In the genomic region with DNA sequence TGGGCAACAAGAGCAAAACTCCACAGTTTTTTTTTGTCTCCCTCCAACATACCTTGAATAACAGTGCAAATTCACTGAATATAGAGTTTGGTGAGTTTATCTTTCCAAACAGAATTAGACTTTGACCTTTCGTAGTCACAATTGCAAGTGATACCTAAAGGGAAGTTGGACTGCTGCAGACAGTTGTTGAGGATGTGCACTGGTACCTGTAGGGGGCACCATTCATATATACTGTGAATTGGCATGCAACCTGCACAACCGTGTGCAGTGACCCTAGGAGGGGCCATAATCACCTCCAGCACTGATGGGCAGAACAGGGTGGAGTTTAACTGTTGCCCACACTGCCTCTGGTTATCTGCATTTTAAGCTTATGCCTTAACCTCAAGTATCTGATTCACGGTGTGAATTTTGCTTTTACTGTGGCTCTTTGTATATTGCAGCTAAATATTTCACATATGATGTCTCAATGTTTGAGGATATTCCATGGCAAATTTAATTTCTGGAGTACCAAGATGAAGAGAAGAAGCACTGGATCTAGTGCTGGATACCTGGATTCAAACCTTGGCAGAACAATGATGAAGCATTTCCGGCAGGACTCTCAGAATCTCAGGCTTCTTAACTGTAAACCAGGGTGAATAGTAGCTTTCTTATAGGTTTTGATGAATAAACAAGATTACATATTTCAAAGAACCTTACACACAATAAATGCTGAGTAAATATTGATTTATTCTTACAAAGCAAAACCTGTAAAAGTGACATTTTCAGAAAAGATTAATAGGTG, we compare ENCODE assay signal across 9 cellular contexts.
DNase-seq lines count a peak whose midpoint lies in the region; ATAC-seq and TF ChIP-seq lines count a peak whose summit lies in the region.
"Had no signal": no experiment of that assay in that cellular context is flagged by ENCODE, and none has a peak within 500 bp of the region (broad histone marks: within the 10 kb centered on the region; RNA-seq: fewer than 3 reads in every experiment).

No MANE protein-coding gene starts in this region.

- no peaks in the 10 kb centered on the region for H3K9me3 ChIP-seq in iPS DF 6.9 (ENCODE audit: control insufficient read depth, insufficient read depth, low read length)

- peak; percentile 77 for TF ChIP-seq CTCF in HFFc6 (IDR thresholded peaks at IDR 0.05)

- no CpG with 5 or more reads among the region's 4 CpGs for WGBS in iPS DF 6.9 (ENCODE audit: insufficient coverage, insufficient read length)

- H3K27ac Mint-ChIP-seq in activated CD4-positive, alpha-beta T cell treated with anti-CD3 and anti-CD28 coated beads, Interleukin-2, amount 10 ng/mL, durations not matched to agents 7 days and 5 days, result no peak overlapping the region
- H3K27ac Mint-ChIP-seq in HFFc6, result no peak overlapping the region
- H3K27ac Mint-ChIP-seq: activated naive CD4-positive, alpha-beta T cell treated with anti-CD3 and anti-CD28 coated beads, Interleukin-2, amount 50 U/mL, for 72 hours had no signal

- no peak for ATAC-seq in HG02973 (IDR thresholded peaks at IDR 0.05; ENCODE audit: unreplicated experiment)

- H3K4me1 ChIP-seq in iPS DF 6.9 (ENCODE audit: control insufficient read depth, insufficient read depth, low read length), result no peaks in the 10 kb centered on the region

- no peak overlapping the region for H3K4me3 Mint-ChIP-seq in activated CD4-positive, alpha-beta T cell treated with anti-CD3 and anti-CD28 coated beads, Interleukin-2, amount 10 ng/mL, durations not matched to agents 7 days and 5 days
- no peak overlapping the region for H3K4me3 Mint-ChIP-seq in HFFc6

- no peaks in the 10 kb centered on the region for H3K27me3 ChIP-seq in iPS DF 6.9 (ENCODE audit: control insufficient read depth, insufficient read depth, low read length)

- CTCF ChIA-PET in activated CD4-positive, alpha-beta T cell treated with anti-CD3 and anti-CD28 coated beads, Interleukin-2, amount 10 ng/mL, durations not matched to agents 7 days and 5 days (lab: Charles Lee), result interaction anchor here (1.1 to 1.5 kb wide), 2 partner anchors 19 to 200 kb away, joined by 4 read pairs; no protein-coding TSS in a partner anchor

- no peaks in the 10 kb centered on the region for H3K4me1 Mint-ChIP-seq in activated CD4-positive, alpha-beta T cell treated with anti-CD3 and anti-CD28 coated beads, Interleukin-2, amount 10 ng/mL, durations not matched to agents 7 days and 5 days
- H3K4me1 Mint-ChIP-seq in HFFc6 (ENCODE audit: low read depth), result no peaks in the 10 kb centered on the region

- no peaks in the 10 kb centered on the region for H3K9me3 Mint-ChIP-seq in activated CD4-positive, alpha-beta T cell treated with anti-CD3 and anti-CD28 coated beads, Interleukin-2, amount 10 ng/mL, durations not matched to agents 7 days and 5 days
- no peaks in the 10 kb centered on the region for H3K9me3 Mint-ChIP-seq in HFFc6
- H3K9me3 Mint-ChIP-seq: activated naive CD4-positive, alpha-beta T cell treated with anti-CD3 and anti-CD28 coated beads, Interleukin-2, amount 50 U/mL, for 72 hours had no signal

- POLR2A ChIA-PET in activated CD4-positive, alpha-beta T cell treated with anti-CD3 and anti-CD28 coated beads, Interleukin-2, amount 10 ng/mL, durations not matched to agents 7 days and 5 days (lab: Charles Lee), result interaction anchor here (0.7 kb wide), 1 partner anchor 758 kb away, joined by 3 read pairs; no protein-coding TSS in a partner anchor

- H3K36me3 ChIP-seq in iPS DF 6.9 (ENCODE audit: control insufficient read depth, insufficient read depth, low read length), result no peaks in the 10 kb centered on the region

- peak; percentile 25 for DNase-seq in activated CD4-positive, alpha-beta T cell treated with anti-CD3 and anti-CD28 coated beads, Interleukin-2, amount 10 ng/mL, durations not matched to agents 7 days and 5 days
- DNase-seq in activated CD4-positive, alpha-beta T cell treated with anti-CD3 and anti-CD28 coated beads for 1 hour, result no peak
- DNase-seq in HFFc6 (peak; percentile 6), RPMI7951 (ENCODE audit: low read depth) (peak; percentile 47), iPS DF 6.9 (ENCODE audit: low read depth, low spot score) (peak; percentile 60), retina (no peak)
- no peak for DNase-seq in activated effector memory CD4-positive, alpha-beta T cell treated with anti-CD3 and anti-CD28 coated beads, Interleukin-2, amount 50 U/mL, for 16 hours

- no peaks in the 10 kb centered on the region for H3K36me3 Mint-ChIP-seq in activated CD4-positive, alpha-beta T cell treated with anti-CD3 and anti-CD28 coated beads, Interleukin-2, amount 10 ng/mL, durations not matched to agents 7 days and 5 days (ENCODE audit: low read depth)
- H3K36me3 Mint-ChIP-seq in HFFc6 (ENCODE audit: low read depth), result no peaks in the 10 kb centered on the region
- H3K36me3 Mint-ChIP-seq: activated naive CD4-positive, alpha-beta T cell treated with anti-CD3 and anti-CD28 coated beads, Interleukin-2, amount 50 U/mL, for 72 hours had no signal

- peaks cover 2% of the 10 kb centered on the region for H3K27me3 Mint-ChIP-seq in activated CD4-positive, alpha-beta T cell treated with anti-CD3 and anti-CD28 coated beads, Interleukin-2, amount 10 ng/mL, durations not matched to agents 7 days and 5 days
- peaks cover 2% of the 10 kb centered on the region; the same call in 1 of the 2 replicates for H3K27me3 Mint-ChIP-seq in HFFc6 (ENCODE audit: insufficient read depth)

- H3K27ac ChIP-seq in iPS DF 6.9 (ENCODE audit: low read length), result no peak overlapping the region

- H3K4me3 ChIP-seq in iPS DF 6.9 (ENCODE audit: low read length), result no peak overlapping the region

Comparison
In these comparisons a context has a peak if more than half of its experiments do, and no peak if none do; other contexts are left out.
1. DNase-seq: peak in activated CD4-positive, alpha-beta T cell treated with anti-CD3 and anti-CD28 coated beads, Interleukin-2, amount 10 ng/mL, durations not matched to agents 7 days and 5 days (single experiment), HFFc6 (single experiment), RPMI7951 (single experiment) and iPS DF 6.9 (single experiment); none in activated CD4-positive, alpha-beta T cell treated with anti-CD3 and anti-CD28 coated beads for 1 hour (single experiment), activated effector memory CD4-positive, alpha-beta T cell treated with anti-CD3 and anti-CD28 coated beads, Interleukin-2, amount 50 U/mL, for 16 hours (single experiment) and retina (single experiment).